Comparison of ENCODE assay signal across 23 cellular contexts in genomic region chr9:120398286-120398685, GRCh38.
"Had no signal": no experiment of that assay in that cellular context is flagged by ENCODE, and none has a peak within 500 bp of the region (broad histone marks: within the 10 kb centered on the region; RNA-seq: fewer than 3 reads in every experiment).

No MANE protein-coding gene starts in this region.

- H3K4me2 ChIP-seq: smooth muscle cell had no signal

- H3K4me3 ChIP-seq: esophagus muscularis mucosa, gastrocnemius medialis, lower lobe of right lung, right lobe of liver, smooth muscle cell, suprapubic skin, transverse colon, upper lobe of right lung, uterus had no signal

- H3K9ac ChIP-seq: parathyroid adenoma had no signal

- H2AFZ ChIP-seq: parathyroid adenoma had no signal

- H3K27me3 ChIP-seq: esophagus muscularis mucosa, gastrocnemius medialis, right lobe of liver, suprapubic skin, transverse colon, upper lobe of right lung, uterus had no signal

- H3K27ac Mint-ChIP-seq: dendritic cell treated with granulocyte-macrophage colony-stimulating factor and Interleukin-4, amounts not matched to agents 40 ng/mL and 50 ng/mL, for 4 days; natural killer cell; progenitor cell of endocrine pancreas; stimulated activated naive CD8-positive, alpha-beta T cell treated with anti-CD3 and anti-CD28 coated beads, Interleukin-15, amount 100 ng/mL, for 72 hours had no signal

- H3K27ac ChIP-seq: esophagus muscularis mucosa, gastrocnemius medialis, lower lobe of right lung, parathyroid adenoma, right lobe of liver, suprapubic skin, transverse colon, upper lobe of right lung, uterus had no signal

- H3K36me3 ChIP-seq: uterus had no signal

- H3K4me3 Mint-ChIP-seq: dendritic cell treated with granulocyte-macrophage colony-stimulating factor and Interleukin-4, amounts not matched to agents 40 ng/mL and 50 ng/mL, for 4 days; natural killer cell; stimulated activated naive CD8-positive, alpha-beta T cell treated with anti-CD3 and anti-CD28 coated beads, Interleukin-15, amount 100 ng/mL, for 72 hours had no signal

- ATAC-seq: gastrocnemius medialis; left ventricle myocardium superior; lower lobe of right lung; natural killer cell; right lobe of liver; stimulated activated naive CD8-positive, alpha-beta T cell treated with anti-CD3 and anti-CD28 coated beads, Interleukin-15, amount 100 ng/mL, for 72 hours; upper lobe of right lung had no signal

- DNase-seq: effector CD8-positive, alpha-beta T cell; foreskin fibroblast; gastrocnemius medialis; left ventricle myocardium superior; lower lobe of right lung; natural killer cell; occipital lobe; right lobe of liver; stimulated activated CD4-positive, alpha-beta T cell treated with anti-CD3 and anti-CD28 coated beads, Interleukin-12 subunit alpha, Interleukin-12 subunit beta, amount 100 ng/mL, for 4 hours; stimulated activated CD4-positive, alpha-beta T cell treated with anti-CD3 and anti-CD28 coated beads, Interleukin-1b, Interleukin-23, amount 100 ng/mL, for 48 hours; stimulated activated CD4-positive, alpha-beta T cell treated with anti-CD3 and anti-CD28 coated beads, Interleukin-4, amount 100 ng/mL, for 1 hour; stimulated activated CD8-positive, alpha-beta memory T cell treated with anti-CD3 and anti-CD28 coated beads, Interleukin-4, amount 100 ng/mL, for 48 hours; stimulated activated naive CD4-positive, alpha-beta T cell; stimulated activated naive CD8-positive, alpha-beta T cell treated with anti-CD3 and anti-CD28 coated beads, Interleukin-15, amount 100 ng/mL, for 72 hours; transverse colon; upper lobe of right lung; uterus had no signal

- H3K9me3 Mint-ChIP-seq: dendritic cell treated with granulocyte-macrophage colony-stimulating factor and Interleukin-4, amounts not matched to agents 40 ng/mL and 50 ng/mL, for 4 days; natural killer cell; stimulated activated naive CD8-positive, alpha-beta T cell treated with anti-CD3 and anti-CD28 coated beads, Interleukin-15, amount 100 ng/mL, for 72 hours had no signal

- H3K9me3 ChIP-seq: esophagus muscularis mucosa, gastrocnemius medialis, lower lobe of right lung, right lobe of liver, suprapubic skin, transverse colon, upper lobe of right lung, uterus had no signal

- H3K4me1 ChIP-seq: esophagus muscularis mucosa, lower lobe of right lung, parathyroid adenoma, suprapubic skin, transverse colon, uterus had no signal

- H3K27me3 Mint-ChIP-seq: dendritic cell treated with granulocyte-macrophage colony-stimulating factor and Interleukin-4, amounts not matched to agents 40 ng/mL and 50 ng/mL, for 4 days; progenitor cell of endocrine pancreas; stimulated activated naive CD8-positive, alpha-beta T cell treated with anti-CD3 and anti-CD28 coated beads, Interleukin-15, amount 100 ng/mL, for 72 hours had no signal
